2 cellular contexts compared by ENCODE assay signal in the genomic region with DNA sequence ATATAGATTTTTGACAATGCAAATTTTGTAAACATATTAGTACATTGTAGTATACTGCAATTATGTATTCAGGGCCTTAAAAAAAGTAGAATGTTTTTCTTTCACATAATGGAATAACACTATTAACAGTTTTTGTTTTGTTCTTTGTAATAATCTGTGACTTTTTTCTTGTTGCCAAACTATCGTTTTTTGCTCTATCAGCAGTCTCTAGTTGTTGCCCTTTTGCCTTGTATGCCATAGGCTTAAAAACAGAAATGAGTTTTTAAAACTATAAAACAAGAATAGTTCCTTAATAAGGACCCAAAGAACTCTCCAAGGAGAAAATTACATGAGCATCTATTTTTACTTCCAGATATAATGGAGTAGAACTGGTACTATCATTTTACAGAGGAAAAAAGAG.
TF ChIP-seq lines count a peak whose summit lies in the region.

No MANE protein-coding gene starts in this region.

TF ChIP-seq in A549, 52 proteins besides CTCF, POLR2A, EP300 and RAD21:
- TF ChIP-seq MAFK (IDR thresholded peaks at IDR 0.05; ENCODE audit: partially characterized antibody) (peak; percentile 32), HDAC2 (IDR thresholded peaks at IDR 0.05) (no peak)
TF ChIP-seq in A549: peak in this region for 1.

TF ChIP-seq in SK-N-SH, 30 proteins besides CTCF, POLR2A, EP300 and RAD21:
- no peak for TF ChIP-seq MEF2A (IDR thresholded peaks at IDR 0.05; ENCODE audit: borderline replicate concordance, low read depth)
- TF ChIP-seq, protein P1, sequence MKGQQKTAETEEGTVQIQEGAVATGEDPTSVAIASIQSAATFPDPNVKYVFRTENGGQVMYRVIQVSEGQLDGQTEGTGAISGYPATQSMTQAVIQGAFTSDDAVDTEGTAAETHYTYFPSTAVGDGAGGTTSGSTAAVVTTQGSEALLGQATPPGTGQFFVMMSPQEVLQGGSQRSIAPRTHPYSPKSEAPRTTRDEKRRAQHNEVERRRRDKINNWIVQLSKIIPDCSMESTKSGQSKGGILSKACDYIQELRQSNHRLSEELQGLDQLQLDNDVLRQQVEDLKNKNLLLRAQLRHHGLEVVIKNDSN (IDR thresholded peaks at IDR 0.05; ENCODE audit: borderline replicate concordance, low read depth), result no peak
- TF ChIP-seq MXI1 (IDR thresholded peaks at IDR 0.05; ENCODE audit: low read depth, low read length), result no peak
- no peak for TF ChIP-seq SMC3 (IDR thresholded peaks at IDR 0.05; ENCODE audit: low read depth, low read length)
- TF ChIP-seq, protein P2, sequence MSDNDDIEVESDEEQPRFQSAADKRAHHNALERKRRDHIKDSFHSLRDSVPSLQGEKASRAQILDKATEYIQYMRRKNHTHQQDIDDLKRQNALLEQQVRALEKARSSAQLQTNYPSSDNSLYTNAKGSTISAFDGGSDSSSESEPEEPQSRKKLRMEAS (IDR thresholded peaks at IDR 0.05; ENCODE audit: low read depth), result no peak
- TF ChIP-seq NRF1 (IDR thresholded peaks at IDR 0.05; ENCODE audit: low read depth, low read length), result no peak
- TF ChIP-seq, protein P3, sequence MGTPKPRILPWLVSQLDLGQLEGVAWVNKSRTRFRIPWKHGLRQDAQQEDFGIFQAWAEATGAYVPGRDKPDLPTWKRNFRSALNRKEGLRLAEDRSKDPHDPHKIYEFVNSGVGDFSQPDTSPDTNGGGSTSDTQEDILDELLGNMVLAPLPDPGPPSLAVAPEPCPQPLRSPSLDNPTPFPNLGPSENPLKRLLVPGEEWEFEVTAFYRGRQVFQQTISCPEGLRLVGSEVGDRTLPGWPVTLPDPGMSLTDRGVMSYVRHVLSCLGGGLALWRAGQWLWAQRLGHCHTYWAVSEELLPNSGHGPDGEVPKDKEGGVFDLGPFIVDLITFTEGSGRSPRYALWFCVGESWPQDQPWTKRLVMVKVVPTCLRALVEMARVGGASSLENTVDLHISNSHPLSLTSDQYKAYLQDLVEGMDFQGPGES (IDR thresholded peaks at IDR 0.05; ENCODE audit: low read depth, low read length), result no peak
- no peak for TF ChIP-seq YY1 (IDR thresholded peaks at IDR 0.05; ENCODE audit: low read depth)
- no peak for TF ChIP-seq TAF1 (IDR thresholded peaks at IDR 0.05; ENCODE audit: borderline replicate concordance, low read depth, low read length)
